16 cellular contexts compared by ENCODE assay signal in the genomic region with DNA sequence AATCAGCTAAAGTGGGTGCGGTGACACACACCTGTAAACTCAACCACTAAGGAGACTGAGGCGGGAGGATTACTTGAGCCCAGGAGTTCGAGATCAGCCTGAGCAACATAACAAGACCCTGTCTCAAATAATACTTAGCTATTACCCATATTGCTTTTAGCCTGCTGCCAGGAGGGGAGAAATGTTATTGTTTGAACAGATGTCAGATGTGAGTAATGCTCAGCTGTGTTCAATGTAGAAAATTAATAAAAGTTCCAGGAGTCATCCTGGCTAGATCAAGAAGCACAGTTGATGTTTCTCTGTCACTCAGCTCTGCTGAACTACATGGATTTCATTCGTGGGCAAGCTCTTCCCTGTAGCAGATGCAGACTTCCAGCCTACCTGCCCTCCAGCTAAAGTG.
"Had no signal": no experiment of that assay in that cellular context is flagged by ENCODE, and none has a peak within 500 bp of the region (broad histone marks: within the 10 kb centered on the region; RNA-seq: fewer than 3 reads in every experiment).

No MANE protein-coding gene starts in this region.

- H3K9me3 ChIP-seq: sigmoid colon, upper lobe of left lung had no signal

- H3K4me3 Mint-ChIP-seq: activated naive CD4-positive, alpha-beta T cell treated with anti-CD3 and anti-CD28 coated beads, Interleukin-2, amount 10 ng/mL, durations not matched to agents 7 days and 5 days; naive thymus-derived CD8-positive, alpha-beta T cell; T-helper 1 cell treated with Interleukin-12 subunit alpha and Interleukin-12 subunit beta and Interleukin-4 antibody, amounts not matched to agents 30 μg/mL and 1 μg/mL, for 36 hours; WTC11 had no signal

- DNase-seq: activated CD4-positive, alpha-beta T cell treated with anti-CD3 and anti-CD28 coated beads for 48 hours; activated naive CD4-positive, alpha-beta T cell treated with anti-CD3 and anti-CD28 coated beads, Interleukin-2, amount 10 ng/mL, durations not matched to agents 7 days and 5 days; central memory CD4-positive, alpha-beta T cell; effector CD8-positive, alpha-beta T cell; erythroblast; islet precursor cell; naive thymus-derived CD8-positive, alpha-beta T cell; sigmoid colon; stimulated activated CD4-positive, alpha-beta T cell treated with anti-CD3 and anti-CD28 coated beads, Interleukin-12 subunit alpha, Interleukin-12 subunit beta, amount 100 ng/mL, for 4 hours; stimulated activated naive CD4-positive, alpha-beta T cell; upper lobe of left lung had no signal

- H3K27me3 ChIP-seq: sigmoid colon, upper lobe of left lung had no signal

- H3K27me3 Mint-ChIP-seq: activated naive CD4-positive, alpha-beta T cell treated with anti-CD3 and anti-CD28 coated beads, Interleukin-2, amount 10 ng/mL, durations not matched to agents 7 days and 5 days; naive thymus-derived CD8-positive, alpha-beta T cell had no signal

- H3K4me1 ChIP-seq: sigmoid colon had no signal

- H3K4me3 ChIP-seq: coronary artery, sigmoid colon, upper lobe of left lung had no signal

- H3K9me3 Mint-ChIP-seq: activated naive CD4-positive, alpha-beta T cell treated with anti-CD3 and anti-CD28 coated beads, Interleukin-2, amount 10 ng/mL, durations not matched to agents 7 days and 5 days; activated T-helper 2 cell treated with anti-CD3 and anti-CD28 coated beads, Interferon-gamma antibody, Interleukin-2, Interleukin-4, amounts not matched to agents 10 μg/mL and 5 μg/mL and 100 μg/mL, durations not matched to agents 14 hours and 24 hours and 36 hours; naive thymus-derived CD8-positive, alpha-beta T cell; T-helper 1 cell treated with Interleukin-12 subunit alpha and Interleukin-12 subunit beta and Interleukin-4 antibody, amounts not matched to agents 30 μg/mL and 1 μg/mL, for 36 hours; WTC11 had no signal

- H3K27ac ChIP-seq: coronary artery, sigmoid colon, upper lobe of left lung had no signal

- H3K4me1 Mint-ChIP-seq: activated naive CD4-positive, alpha-beta T cell treated with anti-CD3 and anti-CD28 coated beads, Interleukin-2, amount 10 ng/mL, durations not matched to agents 7 days and 5 days had no signal

- FAIRE-seq: frontal cortex had no signal

- H3K27ac Mint-ChIP-seq: activated naive CD4-positive, alpha-beta T cell treated with anti-CD3 and anti-CD28 coated beads, Interleukin-2, amount 10 ng/mL, durations not matched to agents 7 days and 5 days; activated T-helper 2 cell treated with anti-CD3 and anti-CD28 coated beads, Interferon-gamma antibody, Interleukin-2, Interleukin-4, amounts not matched to agents 10 μg/mL and 5 μg/mL and 100 μg/mL, durations not matched to agents 14 hours and 24 hours and 36 hours; T-helper 1 cell treated with Interleukin-12 subunit alpha and Interleukin-12 subunit beta and Interleukin-4 antibody, amounts not matched to agents 30 μg/mL and 1 μg/mL, for 36 hours; WTC11 had no signal
